ENCODE assay signal across 12 cellular contexts in genomic region chr20:10185741-10186558, GRCh38. TPM values are rescaled to one million over a fixed set of nuclear protein-coding genes. Genes with fewer than 3 reads are reported as not detected.
DNase-seq lines count a peak whose midpoint lies in the region; ATAC-seq, FAIRE-seq and TF ChIP-seq lines count a peak whose summit lies in the region.
"Had no signal": no experiment of that assay in that cellular context is flagged by ENCODE, and none has a peak within 500 bp of the region (broad histone marks: within the 10 kb centered on the region; RNA-seq: fewer than 3 reads in every experiment).

No MANE protein-coding gene starts in this region.

- intact Hi-C loops in sciatic nerve (cut with DNase I): no loop called here

- H3K9me3 Mint-ChIP-seq in type B pancreatic cell: peaks cover 9% of the 10 kb centered on the region

- no peak overlapping the region for H3K4me3 Mint-ChIP-seq in type B pancreatic cell
- H3K4me3 Mint-ChIP-seq: activated T-cell treated with anti-CD3 and anti-CD28 coated beads, Interleukin-2, amount 50 U/mL, for 4 hours had no signal

- no peaks in the 10 kb centered on the region for H3K27me3 Mint-ChIP-seq in type B pancreatic cell

- DNase-seq in LNCaP clone FGC (ENCODE audit: low read depth) (peak; percentile 85), NCI-H510A treated with DMSO at 0.1 percent for 48 hours (lab: John Stamatoyannopoulos, UW) (peak; percentile 82), sciatic nerve (ENCODE audit: low spot score) (no peak), retina (no peak), GM19239 (ENCODE audit: insufficient read length, low spot score) (no peak), type B pancreatic cell (ENCODE audit: extremely low spot score, unreplicated experiment) (no peak), Kasumi-1 (lab: John Stamatoyannopoulos, UW) (no peak)
- DNase-seq: activated T-cell treated with anti-CD3 and anti-CD28 coated beads, Interleukin-2, amount 50 U/mL, for 4 hours; gastrocnemius medialis had no signal

- no peaks in the 10 kb centered on the region for H3K36me3 Mint-ChIP-seq in type B pancreatic cell

- no peaks in the 10 kb centered on the region for H3K4me1 Mint-ChIP-seq in type B pancreatic cell (ENCODE audit: unreplicated experiment)

- peak; percentile 78 for ATAC-seq in esophagus mucosa
- peak; percentile 65 for ATAC-seq in sciatic nerve
- ATAC-seq: activated T-cell treated with anti-CD3 and anti-CD28 coated beads, Interleukin-2, amount 50 U/mL, for 4 hours; gastrocnemius medialis; GM12878 had no signal

- no peak overlapping the region for H3K27ac Mint-ChIP-seq in type B pancreatic cell

- peak overlapping the region; percentile 10; the same call in 1 of the 2 replicates for H3K4me3 ChIP-seq in LNCaP clone FGC (ENCODE audit: low read depth, low read length)
- H3K4me3 ChIP-seq: gastrocnemius medialis, GM12878, lung had no signal

- FAIRE-seq in GM19239 (lab: Jason Lieb, UNC): no peak
- FAIRE-seq: GM12878 had no signal

- no peak for TF ChIP-seq CTCF in LNCaP clone FGC (IDR thresholded peaks at IDR 0.05; ENCODE audit: control insufficient read depth, extremely low read depth, insufficient read depth)
- TF ChIP-seq CTCF in type B pancreatic cell (conservative IDR thresholded peaks at IDR 0.05): no peak

RNA-seq across cellular contexts. Expression of gene SNAP25, which starts 32.7 kb away (rescaled TPM):
- 0.08 TPM for total RNA-seq in esophagus mucosa
- total RNA-seq in sciatic nerve: 2.5 TPM
- 8.1 and 12.5 TPM in 2 replicates for total RNA-seq in type B pancreatic cell (ENCODE audit: low replicate concordance)
- total RNA-seq: GM12878 had no signal

Comparison
In these comparisons a context has a peak if more than half of its experiments do, and no peak if none do; other contexts are left out.
1. DNase-seq: peak in LNCaP clone FGC (single experiment) and NCI-H510A treated with DMSO at 0.1 percent for 48 hours (single experiment); none in sciatic nerve (single experiment), retina (single experiment), GM19239 (single experiment), type B pancreatic cell (single experiment) and Kasumi-1 (0 of 2).